In the genomic region with DNA sequence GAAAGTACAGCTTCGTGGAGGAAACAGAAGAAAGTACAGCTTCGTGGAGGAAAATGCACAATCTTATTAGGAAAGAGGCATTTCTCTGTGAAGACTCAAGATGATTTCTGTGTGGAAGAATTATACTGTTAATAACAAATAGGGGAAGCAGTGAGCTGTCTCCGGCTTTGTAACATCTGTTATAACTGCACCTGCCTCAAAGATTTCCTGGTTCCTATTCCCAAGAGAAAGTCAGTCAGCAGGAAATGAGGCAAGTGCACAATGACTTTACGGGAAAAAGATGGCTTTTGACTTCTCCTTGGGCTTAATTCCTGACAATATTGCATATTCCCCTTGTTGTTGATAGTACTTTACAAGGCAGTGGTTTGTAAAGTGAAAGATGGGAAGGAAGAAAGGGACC, we compare ENCODE assay signal across 27 cellular contexts.
"Had no signal": no experiment of that assay in that cellular context is flagged by ENCODE, and none has a peak within 500 bp of the region (broad histone marks: within the 10 kb centered on the region; RNA-seq: fewer than 3 reads in every experiment).

No MANE protein-coding gene starts in this region.

- H3K4me3 ChIP-seq: dorsolateral prefrontal cortex, gastrocnemius medialis, left lung, mucosa of descending colon, prostate gland, right atrium auricular region, spleen, thoracic aorta, transverse colon, upper lobe of right lung, uterus had no signal

- FAIRE-seq: kidney had no signal

- H3K27me3 ChIP-seq: gastrocnemius medialis, left lung, right atrium auricular region, spleen, transverse colon, upper lobe of right lung, uterus had no signal

- H3K36me3 ChIP-seq: gastrocnemius medialis, left lung, prostate gland, right atrium auricular region, spleen, thoracic aorta, transverse colon, upper lobe of right lung, uterus had no signal

- DNase-seq: cortex of kidney; dorsolateral prefrontal cortex; effector CD4-positive, alpha-beta T cell; foreskin fibroblast; gastrocnemius medialis; head of caudate nucleus; kidney; left lung; mesenchymal stem cell; mucosa of descending colon; naive B cell; nucleus accumbens; spleen; stimulated activated CD4-positive, alpha-beta T cell treated with anti-CD3 and anti-CD28 coated beads, Interleukin-4, amount 100 ng/mL, for 4 hours; stimulated activated naive CD8-positive, alpha-beta T cell treated with anti-CD3 and anti-CD28 coated beads, Interleukin-15, Interleukin-2, amounts not matched to agents 100 U/mL and 50 U/mL, for 24 hours; substantia nigra; transverse colon; upper lobe of right lung; uterus had no signal

- ATAC-seq: esophagus mucosa; gastrocnemius medialis; left lung; mucosa of descending colon; natural killer cell treated with Interleukin-12 subunit alpha and Interleukin-12 subunit beta and Interleukin-15 and Interleukin-18, amount 100 ng/mL, for 72 hours; sciatic nerve; stimulated activated memory B cell treated with anti-CD40 and anti-IgM and Interleukin-4, amounts not matched to agents 10 μg/mL and 1 μg/mL and 100 μg/mL, for 72 hours; stimulated activated naive CD8-positive, alpha-beta T cell treated with anti-CD3 and anti-CD28 coated beads, Interleukin-15, Interleukin-2, amounts not matched to agents 100 U/mL and 50 U/mL, for 24 hours; upper lobe of right lung had no signal

- H3K9me3 ChIP-seq: gastrocnemius medialis, left lung, mucosa of descending colon, prostate gland, right atrium auricular region, spleen, thoracic aorta, transverse colon, upper lobe of right lung, uterus had no signal

- H3K4me1 ChIP-seq: gastrocnemius medialis, left lung, prostate gland, right atrium auricular region, spleen, transverse colon, upper lobe of right lung, uterus had no signal

- H3K27ac ChIP-seq: dorsolateral prefrontal cortex, epithelial cell of prostate, gastrocnemius medialis, left lung, prostate gland, right atrium auricular region, spleen, thoracic aorta, transverse colon, upper lobe of right lung, uterus had no signal
